In the genomic region with DNA sequence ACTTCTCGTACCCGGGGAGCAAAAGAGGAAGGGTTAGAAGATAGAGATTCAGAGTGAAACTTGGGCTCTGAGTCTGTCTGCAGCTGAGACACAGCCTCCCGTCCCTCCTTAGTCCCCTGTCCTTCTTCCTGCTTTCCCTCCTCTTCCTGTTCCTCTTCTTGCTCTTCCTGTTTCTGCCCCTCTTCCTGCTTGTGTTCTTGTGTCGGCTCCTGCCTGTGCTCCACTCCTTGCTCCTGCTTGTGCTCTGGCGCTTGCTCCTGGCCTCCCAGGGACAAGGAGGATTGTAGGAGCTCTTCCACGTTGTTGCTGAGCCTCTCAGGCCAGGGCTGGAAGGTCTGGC, we compare ENCODE assay signal across 17 cellular contexts. TPM values are rescaled to one million over a fixed set of nuclear protein-coding genes. Genes with fewer than 3 reads are reported as not detected.
DNase-seq lines count a peak whose midpoint lies in the region; ATAC-seq and TF ChIP-seq lines count a peak whose summit lies in the region.
"Had no signal": no experiment of that assay in that cellular context is flagged by ENCODE, and none has a peak within 500 bp of the region (broad histone marks: within the 10 kb centered on the region; RNA-seq: fewer than 3 reads in every experiment).

No MANE protein-coding gene starts in this region.

- H3K27ac ChIP-seq in lower lobe of right lung = peak overlapping the region; percentile 70
- H3K27ac ChIP-seq in upper lobe of right lung = peak overlapping the region; percentile 28
- H3K27ac ChIP-seq: gastrocnemius medialis, SJCRH30 had no signal

- H3K4me3 Mint-ChIP-seq in T-helper 17 cell = no peak overlapping the region
- H3K4me3 Mint-ChIP-seq: activated naive CD4-positive, alpha-beta T cell treated with anti-CD3 and anti-CD28 coated beads, Interleukin-2, amount 50 U/mL, for 24 hours; H9 had no signal

- intact Hi-C loops in Right ventricle myocardium superior (cut with DNase I) (no loop called here), cardiac septum (cut with DNase I) (no loop called here), lower lobe of right lung (cut with DNase I) (no loop called here), upper lobe of right lung (cut with DNase I) (no loop called here), posterior vena cava (cut with DNase I) (loop anchor here in 1 of 2 donors (10.0 kb wide), 1 partner anchor 79 kb away; a partner anchor contains a TSS)

- H3K4me1 ChIP-seq in lower lobe of right lung (peaks cover 25% of the 10 kb centered on the region), upper lobe of right lung (no peaks in the 10 kb centered on the region)
- H3K4me1 ChIP-seq: SJCRH30 had no signal

- H3K27me3 Mint-ChIP-seq in T-helper 17 cell = peaks cover 13% of the 10 kb centered on the region
- H3K27me3 Mint-ChIP-seq: activated naive CD4-positive, alpha-beta T cell treated with anti-CD3 and anti-CD28 coated beads, Interleukin-2, amount 50 U/mL, for 24 hours had no signal

- peaks cover 5% of the 10 kb centered on the region for H3K36me3 Mint-ChIP-seq in T-helper 17 cell (ENCODE audit: low read depth)

- H3K9me3 ChIP-seq in T-helper 17 cell (ENCODE audit: control insufficient read depth, low read length, poor library complexity, severe bottlenecking) (no peaks in the 10 kb centered on the region), lower lobe of right lung (no peaks in the 10 kb centered on the region), upper lobe of right lung (no peaks in the 10 kb centered on the region)
- H3K9me3 ChIP-seq: gastrocnemius medialis had no signal

- no peak overlapping the region for H3K27ac Mint-ChIP-seq in T-helper 17 cell
- H3K27ac Mint-ChIP-seq: activated naive CD4-positive, alpha-beta T cell treated with anti-CD3 and anti-CD28 coated beads, Interleukin-2, amount 50 U/mL, for 24 hours had no signal

- no peaks in the 10 kb centered on the region for H3K27me3 ChIP-seq in lower lobe of right lung (ENCODE audit: low read depth)
- no peaks in the 10 kb centered on the region for H3K27me3 ChIP-seq in upper lobe of right lung
- H3K27me3 ChIP-seq: SJCRH30 had no signal

- H3K4me1 Mint-ChIP-seq in T-helper 17 cell = peaks cover 12% of the 10 kb centered on the region

- peak; percentile 38 for ATAC-seq in Right ventricle myocardium superior (ENCODE audit: poor library complexity)
- ATAC-seq in T-helper 17 cell = peak; percentile 40
- peak; percentile 48 to 74 for ATAC-seq in lower lobe of right lung
- peak; percentile 75 for ATAC-seq in upper lobe of right lung
- ATAC-seq: gastrocnemius medialis had no signal

- no peak overlapping the region for H3K4me3 ChIP-seq in lower lobe of right lung
- H3K4me3 ChIP-seq in upper lobe of right lung = no peak overlapping the region
- H3K4me3 ChIP-seq: coronary artery, gastrocnemius medialis, SJCRH30 had no signal

- TF ChIP-seq CTCF in lower lobe of right lung (IDR thresholded peaks at IDR 0.05) (no peak), upper lobe of right lung (IDR thresholded peaks at IDR 0.05) (no peak)

- DNase-seq in Right ventricle myocardium superior = no peak
- no peak for DNase-seq in cardiac septum (ENCODE audit: low spot score)
- no peak for DNase-seq in T-helper 17 cell
- DNase-seq in lower lobe of right lung = no peak
- DNase-seq in upper lobe of right lung = no peak
- no peak for DNase-seq in posterior vena cava (ENCODE audit: low spot score)
- DNase-seq in AG08395 (ENCODE audit: low spot score) = no peak
- DNase-seq in DMS53 treated with DMSO at 0.1 percent for 48 hours (lab: John Stamatoyannopoulos, UW; ENCODE audit: unreplicated experiment) = no peak
- DNase-seq: ACHN; activated CD4-positive, alpha-beta T cell treated with anti-CD3 and anti-CD28 coated beads for 4 hours; gastrocnemius medialis; NCI-H2227 treated with DMSO at 0.1 percent for 48 hours; SJCRH30 had no signal

- H3K36me3 ChIP-seq in lower lobe of right lung (peaks cover 12% of the 10 kb centered on the region), upper lobe of right lung (peaks cover 10% of the 10 kb centered on the region)

RNA-seq across cellular contexts. Expression of a gene that starts 3.0 kb away (rescaled TPM):
- total RNA-seq in Right ventricle myocardium superior (0.51 TPM), cardiac septum (1.6 TPM), T-helper 17 cell (10 to 100 TPM in 1 of 2 donors, 1 to 10 TPM in 1; 3.4 to 90.0 TPM), lower lobe of right lung (7.2 TPM), upper lobe of right lung (3.8 TPM), posterior vena cava (1 to 10 TPM; 1.3 to 2.2 TPM)
- total RNA-seq: LHCN-M2, SJCRH30 had no signal

RNA-seq across cellular contexts. Expression of a gene that starts 8.5 kb away (rescaled TPM):
- total RNA-seq in Right ventricle myocardium superior (7.3 TPM), cardiac septum (2.6 TPM), T-helper 17 cell (1 to 10 TPM; 2.9 to 8.1 TPM), lower lobe of right lung (3.8 TPM), upper lobe of right lung (2.5 TPM), posterior vena cava (1 to 10 TPM; 2.3 to 3.3 TPM)
- total RNA-seq: LHCN-M2, SJCRH30 had no signal

RNA-seq across cellular contexts. Expression of a gene that starts 18.7 kb away (rescaled TPM):
- 25.3 TPM for total RNA-seq in Right ventricle myocardium superior
- 20.6 TPM for total RNA-seq in cardiac septum
- 10 to 100 TPM; 28.1 to 29.3 TPM for total RNA-seq in T-helper 17 cell
- total RNA-seq in lower lobe of right lung = 41.3 TPM
- total RNA-seq in upper lobe of right lung = 38.0 TPM
- 10 to 100 TPM; 23.0 to 25.9 TPM for total RNA-seq in posterior vena cava

RNA-seq across cellular contexts. Expression of a gene that starts 37.0 kb away (rescaled TPM):
- 142 TPM for total RNA-seq in Right ventricle myocardium superior
- total RNA-seq in cardiac septum = 186 TPM
- 100 to 1,000 TPM; 461 to 574 TPM for total RNA-seq in T-helper 17 cell
- total RNA-seq in lower lobe of right lung = 169 TPM
- 160 TPM for total RNA-seq in upper lobe of right lung
- total RNA-seq in posterior vena cava = 100 to 1,000 TPM; 160 to 169 TPM

RNA-seq across cellular contexts. Expression of a gene that starts 44.9 kb away (rescaled TPM):
- 23.0 TPM for total RNA-seq in Right ventricle myocardium superior
- total RNA-seq in cardiac septum = 32.7 TPM
- 10 to 100 TPM; 62.9 to 66.3 TPM for total RNA-seq in T-helper 17 cell
- total RNA-seq in lower lobe of right lung = 48.7 TPM
- 53.6 TPM for total RNA-seq in upper lobe of right lung
- 10 to 100 TPM; 35.6 to 40.1 TPM for total RNA-seq in posterior vena cava
